3 cellular contexts compared by ENCODE assay signal in the genomic region with DNA sequence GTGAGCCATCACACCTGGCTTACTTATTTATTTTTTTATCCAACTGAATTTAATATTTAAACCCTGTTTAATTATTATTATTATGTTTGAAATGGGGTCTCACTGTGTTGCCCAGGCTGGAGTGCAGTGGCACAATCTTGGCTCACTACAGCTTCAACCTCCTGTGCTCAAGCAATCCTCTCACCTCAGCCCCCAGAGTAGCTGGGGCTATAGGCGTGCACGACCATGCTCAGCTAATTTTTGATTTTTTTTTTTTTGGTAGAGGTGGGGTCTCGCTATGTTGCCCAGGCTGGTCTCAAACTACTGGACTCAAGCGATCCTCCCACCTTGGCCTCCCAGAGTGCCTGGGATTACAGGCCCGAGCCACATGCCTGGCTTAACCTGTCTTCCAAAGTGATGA.
TF ChIP-seq lines count a peak whose summit lies in the region.

No MANE protein-coding gene starts in this region.

TF ChIP-seq in HEK293, 187 proteins besides CTCF, POLR2A, EP300 and RAD21:
- peak; percentile 99 for TF ChIP-seq ZNF121 (tag by site-specific recombination; IDR thresholded peaks at IDR 0.05)
- no peak for TF ChIP-seq IKZF3 (tag by site-specific recombination; IDR thresholded peaks at IDR 0.05)
TF ChIP-seq in HEK293: peak in this region for 1.

TF ChIP-seq in K562, 482 proteins besides CTCF, POLR2A, EP300 and RAD21:
- TF ChIP-seq FOXJ3 (CRISPR knock-in tag; IDR thresholded peaks at IDR 0.05) (no peak), ZNF436 (CRISPR knock-in tag; IDR thresholded peaks at IDR 0.05) (no peak), ZNF121 (CRISPR knock-in tag; conservative IDR thresholded peaks at IDR 0.05) (peak; percentile 98), BCOR (IDR thresholded peaks at IDR 0.05) (peak; percentile 62)
- TF ChIP-seq, protein P1, sequence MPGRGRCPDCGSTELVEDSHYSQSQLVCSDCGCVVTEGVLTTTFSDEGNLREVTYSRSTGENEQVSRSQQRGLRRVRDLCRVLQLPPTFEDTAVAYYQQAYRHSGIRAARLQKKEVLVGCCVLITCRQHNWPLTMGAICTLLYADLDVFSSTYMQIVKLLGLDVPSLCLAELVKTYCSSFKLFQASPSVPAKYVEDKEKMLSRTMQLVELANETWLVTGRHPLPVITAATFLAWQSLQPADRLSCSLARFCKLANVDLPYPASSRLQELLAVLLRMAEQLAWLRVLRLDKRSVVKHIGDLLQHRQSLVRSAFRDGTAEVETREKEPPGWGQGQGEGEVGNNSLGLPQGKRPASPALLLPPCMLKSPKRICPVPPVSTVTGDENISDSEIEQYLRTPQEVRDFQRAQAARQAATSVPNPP (IDR thresholded peaks at IDR 0.05; ENCODE audit: borderline replicate concordance, insufficient read depth, insufficient read length): no peak
- TF ChIP-seq, protein P2, sequence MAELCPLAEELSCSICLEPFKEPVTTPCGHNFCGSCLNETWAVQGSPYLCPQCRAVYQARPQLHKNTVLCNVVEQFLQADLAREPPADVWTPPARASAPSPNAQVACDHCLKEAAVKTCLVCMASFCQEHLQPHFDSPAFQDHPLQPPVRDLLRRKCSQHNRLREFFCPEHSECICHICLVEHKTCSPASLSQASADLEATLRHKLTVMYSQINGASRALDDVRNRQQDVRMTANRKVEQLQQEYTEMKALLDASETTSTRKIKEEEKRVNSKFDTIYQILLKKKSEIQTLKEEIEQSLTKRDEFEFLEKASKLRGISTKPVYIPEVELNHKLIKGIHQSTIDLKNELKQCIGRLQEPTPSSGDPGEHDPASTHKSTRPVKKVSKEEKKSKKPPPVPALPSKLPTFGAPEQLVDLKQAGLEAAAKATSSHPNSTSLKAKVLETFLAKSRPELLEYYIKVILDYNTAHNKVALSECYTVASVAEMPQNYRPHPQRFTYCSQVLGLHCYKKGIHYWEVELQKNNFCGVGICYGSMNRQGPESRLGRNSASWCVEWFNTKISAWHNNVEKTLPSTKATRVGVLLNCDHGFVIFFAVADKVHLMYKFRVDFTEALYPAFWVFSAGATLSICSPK (IDR thresholded peaks at IDR 0.05; ENCODE audit: borderline replicate concordance): no peak

TF ChIP-seq in H1, 55 proteins besides CTCF, POLR2A, EP300 and RAD21:
- no peak for TF ChIP-seq CBX8 (IDR thresholded peaks at IDR 0.05; ENCODE audit: borderline replicate concordance, low read depth, low read length)
- TF ChIP-seq KDM1A (IDR thresholded peaks at IDR 0.05; ENCODE audit: borderline replicate concordance, low read length): 0 out of 2 replicates have a peak, but pooled peaks have one; percentile 35
